Comparison of ENCODE assay signal across 1 cellular context in the genomic region with DNA sequence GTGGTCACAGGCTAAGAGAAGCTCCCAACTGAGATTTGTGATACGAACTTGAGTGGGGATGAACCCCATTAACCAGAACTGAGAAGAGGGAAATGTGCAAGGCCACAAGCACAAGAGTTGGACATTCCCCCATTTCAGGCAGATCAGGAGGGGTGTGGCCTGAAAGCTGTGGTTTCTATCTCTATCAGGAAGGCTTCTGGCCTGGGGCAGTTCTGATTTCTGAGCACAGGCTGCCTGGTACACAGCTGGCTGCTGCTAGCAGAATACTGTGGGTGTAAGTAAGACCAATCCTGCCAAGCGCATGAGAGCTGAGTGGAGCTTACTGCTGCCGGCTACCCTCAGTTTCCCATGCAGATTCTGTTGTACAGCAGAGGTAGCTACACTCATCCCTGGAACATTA.
TF ChIP-seq lines count a peak whose summit lies in the region.

No MANE protein-coding gene starts in this region.

TF ChIP-seq in SK-N-SH, 30 proteins besides CTCF, POLR2A, EP300 and RAD21 (continued from another document):
- TF ChIP-seq, protein P1, sequence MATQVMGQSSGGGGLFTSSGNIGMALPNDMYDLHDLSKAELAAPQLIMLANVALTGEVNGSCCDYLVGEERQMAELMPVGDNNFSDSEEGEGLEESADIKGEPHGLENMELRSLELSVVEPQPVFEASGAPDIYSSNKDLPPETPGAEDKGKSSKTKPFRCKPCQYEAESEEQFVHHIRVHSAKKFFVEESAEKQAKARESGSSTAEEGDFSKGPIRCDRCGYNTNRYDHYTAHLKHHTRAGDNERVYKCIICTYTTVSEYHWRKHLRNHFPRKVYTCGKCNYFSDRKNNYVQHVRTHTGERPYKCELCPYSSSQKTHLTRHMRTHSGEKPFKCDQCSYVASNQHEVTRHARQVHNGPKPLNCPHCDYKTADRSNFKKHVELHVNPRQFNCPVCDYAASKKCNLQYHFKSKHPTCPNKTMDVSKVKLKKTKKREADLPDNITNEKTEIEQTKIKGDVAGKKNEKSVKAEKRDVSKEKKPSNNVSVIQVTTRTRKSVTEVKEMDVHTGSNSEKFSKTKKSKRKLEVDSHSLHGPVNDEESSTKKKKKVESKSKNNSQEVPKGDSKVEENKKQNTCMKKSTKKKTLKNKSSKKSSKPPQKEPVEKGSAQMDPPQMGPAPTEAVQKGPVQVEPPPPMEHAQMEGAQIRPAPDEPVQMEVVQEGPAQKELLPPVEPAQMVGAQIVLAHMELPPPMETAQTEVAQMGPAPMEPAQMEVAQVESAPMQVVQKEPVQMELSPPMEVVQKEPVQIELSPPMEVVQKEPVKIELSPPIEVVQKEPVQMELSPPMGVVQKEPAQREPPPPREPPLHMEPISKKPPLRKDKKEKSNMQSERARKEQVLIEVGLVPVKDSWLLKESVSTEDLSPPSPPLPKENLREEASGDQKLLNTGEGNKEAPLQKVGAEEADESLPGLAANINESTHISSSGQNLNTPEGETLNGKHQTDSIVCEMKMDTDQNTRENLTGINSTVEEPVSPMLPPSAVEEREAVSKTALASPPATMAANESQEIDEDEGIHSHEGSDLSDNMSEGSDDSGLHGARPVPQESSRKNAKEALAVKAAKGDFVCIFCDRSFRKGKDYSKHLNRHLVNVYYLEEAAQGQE (IDR thresholded peaks at IDR 0.05; ENCODE audit: low read depth, low read length), result no peak
- no peak for TF ChIP-seq MEF2A (IDR thresholded peaks at IDR 0.05; ENCODE audit: borderline replicate concordance, low read depth)
- TF ChIP-seq, protein P2, sequence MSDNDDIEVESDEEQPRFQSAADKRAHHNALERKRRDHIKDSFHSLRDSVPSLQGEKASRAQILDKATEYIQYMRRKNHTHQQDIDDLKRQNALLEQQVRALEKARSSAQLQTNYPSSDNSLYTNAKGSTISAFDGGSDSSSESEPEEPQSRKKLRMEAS (IDR thresholded peaks at IDR 0.05; ENCODE audit: low read depth), result no peak
- TF ChIP-seq ELF1 (IDR thresholded peaks at IDR 0.05), result no peak
